In the genomic region with DNA sequence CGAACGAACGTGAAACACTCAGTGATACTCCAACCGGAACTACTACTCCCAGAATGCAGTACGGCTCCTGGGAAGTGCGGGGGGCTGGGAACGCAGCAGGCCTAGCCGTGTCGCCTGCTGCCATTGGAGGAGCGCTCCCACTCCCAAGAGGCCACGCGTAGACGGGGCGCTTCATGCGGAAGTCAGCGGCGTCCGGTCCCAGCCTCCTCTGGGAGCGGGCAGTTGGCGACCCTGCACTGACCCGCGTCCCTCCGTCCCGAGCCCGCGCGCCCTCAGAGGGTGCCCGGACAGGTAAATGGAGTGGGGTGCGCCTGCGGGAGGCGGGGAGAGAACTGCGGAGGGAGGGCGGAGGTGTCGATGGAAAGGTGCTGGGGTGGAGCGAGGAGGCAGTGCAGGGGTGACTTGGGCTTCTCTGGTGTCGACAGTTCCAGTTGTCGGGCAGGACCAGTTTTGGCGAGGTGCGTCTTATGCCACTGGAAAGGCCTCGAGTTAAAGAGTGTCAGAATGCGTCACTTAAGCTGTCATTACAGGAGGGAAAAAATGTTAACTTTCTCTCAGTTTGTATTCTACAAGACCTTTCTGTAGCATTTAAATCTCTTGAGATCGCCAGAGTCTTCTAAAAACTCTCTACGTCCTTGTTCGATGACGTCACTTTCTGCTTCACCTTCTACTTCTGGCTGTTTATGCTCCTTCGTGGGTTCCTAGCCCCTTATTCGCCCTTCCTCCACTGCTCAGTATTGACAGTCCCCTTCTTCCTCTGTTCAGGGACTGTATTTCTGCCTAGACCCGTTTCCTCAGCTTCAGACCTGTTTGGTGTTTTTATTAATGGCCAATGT, we compare ENCODE assay signal across 8 cellular contexts. TPM values are rescaled to one million over a fixed set of nuclear protein-coding genes. Genes with fewer than 3 reads are reported as not detected.
DNase-seq lines count a peak whose midpoint lies in the region; ATAC-seq and TF ChIP-seq lines count a peak whose summit lies in the region.

A gene with protein sequence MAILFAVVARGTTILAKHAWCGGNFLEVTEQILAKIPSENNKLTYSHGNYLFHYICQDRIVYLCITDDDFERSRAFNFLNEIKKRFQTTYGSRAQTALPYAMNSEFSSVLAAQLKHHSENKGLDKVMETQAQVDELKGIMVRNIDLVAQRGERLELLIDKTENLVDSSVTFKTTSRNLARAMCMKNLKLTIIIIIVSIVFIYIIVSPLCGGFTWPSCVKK (plus strand): TSS at position 188 of the 836 bp plus-strand sequence. CDS start 8,122 bp downstream, outside the sequence.

- whole genome bisulfite sequencing in smooth muscle cell (ENCODE audit: low lambda C conversion rate), result 49% methylated on average over 46 of the region's 48 CpGs

- H3K27me3 ChIP-seq in breast epithelium (no peaks in the 10 kb centered on the region), smooth muscle cell (ENCODE audit: low read depth) (no peaks in the 10 kb centered on the region)

- CTCF ChIA-PET in AG04449 (lab: Yijun Ruan, JAX), result no interaction called here

- H3K9me3 ChIP-seq in breast epithelium, result no peaks in the 10 kb centered on the region
- H3K9me3 ChIP-seq in smooth muscle cell (replicated peaks; ENCODE audit: low read depth), result no peaks in the 10 kb centered on the region

- peaks cover 38% of the 10 kb centered on the region for H3K79me2 ChIP-seq in smooth muscle cell (ENCODE audit: low read depth)

- DNase-seq in AG04449 (ENCODE audit: low read depth, low spot score) (peak; percentile 31), NCI-H2171 treated with DMSO at 0.1 percent for 48 hours (lab: John Stamatoyannopoulos, UW) (peak; percentile 84), breast epithelium (ENCODE audit: low spot score in 2 of 2) (peak; percentile 77 to 79), iPS-NIHi11 (ENCODE audit: low spot score) (peak; percentile 87), smooth muscle cell (lab: John Stamatoyannopoulos, UW; ENCODE audit: unreplicated experiment) (peak; percentile 27)

- peak; percentile 45 for TF ChIP-seq POLR2A in breast epithelium (IDR thresholded peaks at IDR 0.05)

- no peaks in the 10 kb centered on the region for H3F3A ChIP-seq in smooth muscle cell (ENCODE audit: low read depth)

- TF ChIP-seq CTCF in AG04449 (IDR thresholded peaks at IDR 0.05; ENCODE audit: insufficient read depth, low read length, missing control alignments), result no peak
- no peak for TF ChIP-seq CTCF in VCaP (conservative IDR thresholded peaks at IDR 0.05)
- no peak for TF ChIP-seq CTCF in breast epithelium (IDR thresholded peaks at IDR 0.05)
- TF ChIP-seq CTCF in smooth muscle cell (IDR thresholded peaks at IDR 0.05; ENCODE audit: borderline replicate concordance, insufficient read depth, poor library complexity, severe bottlenecking), result no peak

- H3K9ac ChIP-seq in smooth muscle cell (ENCODE audit: low read depth), result peak within 1 kb of the TSS; percentile 91

- H3K4me2 ChIP-seq in smooth muscle cell, result peak within 1 kb of the TSS; percentile 90

- POLR2A ChIA-PET in AG04449 (lab: Yijun Ruan, JAX), result no interaction called here

- intact Hi-C loops in breast epithelium (cut with DNase I; ENCODE audit: low total_unique reads), result no loop called here

- no peaks in the 10 kb centered on the region for H3K36me3 ChIP-seq in breast epithelium
- no peaks in the 10 kb centered on the region for H3K36me3 ChIP-seq in smooth muscle cell (ENCODE audit: low read depth)

- H3K4me1 ChIP-seq in breast epithelium, result no peaks in the 10 kb centered on the region
- peaks cover 8% of the 10 kb centered on the region for H3K4me1 ChIP-seq in smooth muscle cell (ENCODE audit: low read depth)

- peak within 1 kb of the TSS; percentile 85 for H2AFZ ChIP-seq in smooth muscle cell (ENCODE audit: low read depth)

- H4K20me1 ChIP-seq in smooth muscle cell (ENCODE audit: low read depth), result peaks cover 2% of the 10 kb centered on the region

- ATAC-seq in GM18870 (IDR thresholded peaks at IDR 0.05; ENCODE audit: unreplicated experiment), result peak; percentile 89
- ATAC-seq in HG03108 (IDR thresholded peaks at IDR 0.05; ENCODE audit: unreplicated experiment), result peak; percentile 97

- peak within 1 kb of the TSS; percentile 50 for H3K27ac ChIP-seq in VCaP
- peak within 1 kb of the TSS; percentile 80 to 91 for H3K27ac ChIP-seq in breast epithelium
- H3K27ac ChIP-seq in smooth muscle cell (ENCODE audit: low read depth), result peak within 1 kb of the TSS; percentile 71

- peak within 1 kb of the TSS; percentile 83 for H3K4me3 ChIP-seq in AG04449 (ENCODE audit: low read depth, low read length)
- peak within 1 kb of the TSS; percentile 68 to 82 (median 69) for H3K4me3 ChIP-seq in breast epithelium
- H3K4me3 ChIP-seq in smooth muscle cell, result peak within 1 kb of the TSS; percentile 75

RNA-seq across cellular contexts. Expression of the gene that starts here (rescaled TPM):
- 10 to 100 TPM; 29.2 to 41.6 (median 35.3) TPM for total RNA-seq in breast epithelium
- 53.8 and 65.1 TPM in 2 replicates for total RNA-seq in smooth muscle cell
- polyA plus RNA-seq in smooth muscle cell, result 25.0 and 33.8 TPM in 2 replicates

Comparison
In these comparisons a context has a peak if more than half of its experiments do, and no peak if none do; other contexts are left out.
1. Peak in every context shown above with its lines: DNase-seq, ATAC-seq, H3K4me3 ChIP-seq and H3K27ac ChIP-seq.
2. DNase-seq: peak in every context shown above with its lines; median percentile 87 in iPS-NIHi11; 84 in NCI-H2171 treated with DMSO at 0.1 percent for 48 hours; 78 in breast epithelium; 31 in AG04449; 27 in smooth muscle cell.